ENCODE assay signal across 19 cellular contexts in the genomic region with DNA sequence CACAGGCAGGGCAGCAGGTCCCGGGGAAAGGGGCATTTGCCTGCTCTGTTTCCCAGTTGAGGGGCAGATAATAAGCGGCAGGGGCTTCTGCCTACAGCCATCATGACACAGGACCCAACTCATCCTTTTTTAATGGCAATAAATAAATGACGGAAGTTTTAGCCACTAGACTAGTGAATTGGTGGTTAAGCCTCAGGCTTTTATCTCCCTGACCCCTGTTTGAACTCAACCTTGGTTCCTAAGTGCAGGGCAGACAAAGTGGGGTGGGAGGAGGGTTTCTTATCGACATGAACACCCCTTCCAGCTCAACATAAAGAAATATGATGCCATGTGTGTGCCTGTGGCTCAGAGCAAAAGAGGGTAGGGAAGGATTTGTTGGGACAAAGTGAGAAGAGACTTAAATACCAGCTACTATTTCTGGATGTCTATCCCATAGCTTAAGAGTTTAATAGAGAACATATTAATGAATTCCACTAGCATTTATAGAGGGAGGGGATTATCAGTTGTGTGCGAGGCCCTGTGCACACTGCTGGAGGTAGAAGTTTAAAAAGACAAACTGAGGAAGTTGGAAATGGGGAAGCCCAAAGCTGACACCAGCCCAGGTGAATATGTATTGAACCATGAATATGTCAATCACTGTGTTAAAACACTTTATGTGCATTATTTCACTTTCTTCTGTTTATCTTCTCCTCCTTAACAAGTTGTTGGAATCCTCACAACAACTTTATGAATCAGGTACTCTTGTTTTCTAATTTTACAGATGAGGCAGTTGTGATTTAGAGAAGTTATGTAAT.
DNase-seq lines count a peak whose midpoint lies in the region; ATAC-seq, FAIRE-seq and TF ChIP-seq lines count a peak whose summit lies in the region.
"Had no signal": no experiment of that assay in that cellular context is flagged by ENCODE, and none has a peak within 500 bp of the region (broad histone marks: within the 10 kb centered on the region; RNA-seq: fewer than 3 reads in every experiment).

No MANE protein-coding gene starts in this region.

- H3K9me3 ChIP-seq in kidney (ENCODE audit: control insufficient read depth in 1 of 2, low read length in 2 of 2), result no peaks in the 10 kb centered on the region
- no peaks in the 10 kb centered on the region for H3K9me3 ChIP-seq in BE2C
- H3K9me3 ChIP-seq: SJCRH30 had no signal

- TF ChIP-seq CTCF in BJ (IDR thresholded peaks at IDR 0.05; ENCODE audit: insufficient read depth, low read depth, low read length) (no peak), fibroblast of villous mesenchyme (IDR thresholded peaks at IDR 0.05; ENCODE audit: insufficient read depth, low read depth, low read length) (no peak), kidney (IDR thresholded peaks at IDR 0.05; ENCODE audit: borderline replicate concordance, extremely low read depth, insufficient read depth) (no peak), BE2C (IDR thresholded peaks at IDR 0.05; ENCODE audit: low read depth, low read length) (no peak)

- POLR2A ChIA-PET in BJ (lab: Charles Lee), result no interaction called here

- H3K27ac ChIP-seq in rectal smooth muscle tissue (ENCODE audit: low read depth, low read length), result no peak overlapping the region
- H3K27ac ChIP-seq in kidney (ENCODE audit: low read depth in 2 of 2, low read length in 2 of 2), result peak overlapping the region in 1 of 2 donors; percentile 73
- H3K27ac ChIP-seq: SJCRH30 had no signal

- H3K4me1 ChIP-seq in rectal smooth muscle tissue (ENCODE audit: control insufficient read depth, insufficient read depth, low read length) (no peaks in the 10 kb centered on the region), kidney (ENCODE audit: control insufficient read depth in 1 of 2, insufficient read depth in 1 of 2, low read depth in 1 of 2, low read length in 2 of 2) (peaks cover 2 to 8% of the 10 kb centered on the region in 2 donors), BE2C (no peaks in the 10 kb centered on the region)
- H3K4me1 ChIP-seq: SJCRH30 had no signal

- FAIRE-seq in kidney (lab: Jason Lieb, UNC), result no peak
- FAIRE-seq: A204.1, islet of Langerhans, urothelium cell line had no signal

- intact Hi-C loops in kidney (cut with DNase I), result no loop called here

- H3K27me3 ChIP-seq in BJ (ENCODE audit: control insufficient read depth, insufficient read depth, low read length), result no peaks in the 10 kb centered on the region
- H3K27me3 ChIP-seq in rectal smooth muscle tissue (ENCODE audit: control insufficient read depth, insufficient read depth, low read length), result no peaks in the 10 kb centered on the region
- H3K27me3 ChIP-seq in BE2C, result no peaks in the 10 kb centered on the region
- H3K27me3 ChIP-seq: SJCRH30 had no signal

- CTCF ChIA-PET in BJ (lab: Yijun Ruan, JAX), result interaction anchor here (1.2 kb wide), 1 partner anchor 36 kb away, joined by 3 read pairs; no protein-coding TSS in a partner anchor

- H3K9ac ChIP-seq in rectal smooth muscle tissue (ENCODE audit: low read length), result no peak overlapping the region
- H3K9ac ChIP-seq in kidney (ENCODE audit: low read length in 2 of 2), result no peak overlapping the region

- peak overlapping the region; percentile 25; the same call in 1 of the 2 replicates for H3K4me3 ChIP-seq in BJ (ENCODE audit: low read depth, low read length)
- no peak overlapping the region for H3K4me3 ChIP-seq in fibroblast of villous mesenchyme (ENCODE audit: low read depth, low read length)
- peak overlapping the region; percentile 35 for H3K4me3 ChIP-seq in rectal smooth muscle tissue (ENCODE audit: low read length)
- no peak overlapping the region for H3K4me3 ChIP-seq in kidney (ENCODE audit: low read length in 2 of 2)
- H3K4me3 ChIP-seq in BE2C (ENCODE audit: low read depth, low read length), result no peak overlapping the region
- H3K4me3 ChIP-seq: SJCRH30 had no signal

- DNase-seq in BJ (ENCODE audit: low read depth), result no peak
- peak; percentile 89 for DNase-seq in OCI-M1 (lab: John Stamatoyannopoulos, UW)
- peak; percentile 42 for DNase-seq in fibroblast of villous mesenchyme (ENCODE audit: low read depth)
- DNase-seq in kidney, result no peak
- no peak for DNase-seq in NCI-H2107 (lab: John Stamatoyannopoulos, UW)
- DNase-seq in BE2C, result no peak
- DNase-seq: activated CD4-positive, alpha-beta T cell treated with anti-CD3 and anti-CD28 coated beads for 48 hours; activated CD8-positive, alpha-beta memory T cell treated with anti-CD3 and anti-CD28 coated beads, Interleukin-2, amount 50 U/mL, for 48 hours; activated naive CD4-positive, alpha-beta T cell treated with Interleukin-2 at 50 U/mL for 16 hours; DMS79; erythroblast; midbrain; NCI-H1694 treated with DMSO at 0.1 percent for 48 hours had no signal

- ATAC-seq in GM19463 (IDR thresholded peaks at IDR 0.05; ENCODE audit: unreplicated experiment), result no peak

- H3K36me3 ChIP-seq in BJ (ENCODE audit: control insufficient read depth, insufficient read depth, low read length) (no peaks in the 10 kb centered on the region), rectal smooth muscle tissue (ENCODE audit: control insufficient read depth, insufficient read depth, low read length) (no peaks in the 10 kb centered on the region), kidney (ENCODE audit: control insufficient read depth in 1 of 2, insufficient read depth in 2 of 2, low read length in 2 of 2) (no peaks in the 10 kb centered on the region), BE2C (no peaks in the 10 kb centered on the region)
- H3K36me3 ChIP-seq: SJCRH30 had no signal

Comparison
In these comparisons a context has a peak if more than half of its experiments do, and no peak if none do; other contexts are left out.
1. DNase-seq: peak in OCI-M1 (single experiment) and fibroblast of villous mesenchyme (single experiment); none in BJ (single experiment), kidney (single experiment), NCI-H2107 (single experiment) and BE2C (single experiment).
2. H3K4me3 ChIP-seq: peak in BJ (single experiment) and rectal smooth muscle tissue (single experiment); none in fibroblast of villous mesenchyme (single experiment), kidney (0 of 2) and BE2C (single experiment).